14 cellular contexts compared by ENCODE assay signal in the genomic region with DNA sequence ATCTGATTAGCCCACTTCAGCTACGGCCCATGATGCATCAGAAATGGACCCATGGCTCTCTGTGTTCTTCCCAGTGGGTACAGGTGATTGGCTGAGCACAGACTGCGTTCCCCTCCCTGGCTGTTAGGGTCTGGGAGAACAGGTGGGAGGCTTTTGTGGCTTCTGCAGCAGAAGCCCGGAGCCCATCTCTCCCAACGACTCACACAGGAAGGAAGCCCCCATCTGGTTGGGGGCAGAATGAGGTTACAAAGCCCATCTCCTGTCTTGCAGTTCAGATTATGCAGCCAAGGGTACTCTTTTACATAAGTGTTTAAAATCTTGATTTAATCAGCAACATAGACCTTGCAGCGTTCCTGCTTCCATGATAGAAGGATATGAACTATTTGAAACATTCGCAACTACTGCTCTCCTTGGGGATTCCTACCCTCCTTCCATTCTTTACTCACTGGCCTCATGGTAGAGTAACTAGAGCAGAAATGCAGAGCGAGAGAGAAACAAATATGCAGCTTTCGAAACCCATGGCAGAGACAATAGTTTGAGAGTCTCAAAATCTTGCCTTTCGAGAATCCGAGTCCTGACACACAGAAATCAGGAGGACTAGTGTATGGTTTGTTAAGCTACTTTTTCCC.
"Had no signal": no experiment of that assay in that cellular context is flagged by ENCODE, and none has a peak within 500 bp of the region (broad histone marks: within the 10 kb centered on the region; RNA-seq: fewer than 3 reads in every experiment).

No MANE protein-coding gene starts in this region.

- ATAC-seq: effector memory CD8-positive, alpha-beta T cell; right cardiac atrium had no signal

- H3K4me3 Mint-ChIP-seq: activated naive CD8-positive, alpha-beta T cell; brain; effector memory CD8-positive, alpha-beta T cell; mesothelial cell of epicardium; T-cell had no signal

- H3K9me3 ChIP-seq: thyroid gland had no signal

- H3K4me2 ChIP-seq: hepatocyte had no signal

- H3K4me3 ChIP-seq: hepatocyte, thyroid gland had no signal

- H3K27me3 Mint-ChIP-seq: activated naive CD8-positive, alpha-beta T cell had no signal

- H2AFZ ChIP-seq: hepatocyte had no signal

- H3K79me2 ChIP-seq: hepatocyte had no signal

- H3K27me3 ChIP-seq: hepatocyte, thyroid gland had no signal

- H3K4me1 ChIP-seq: thyroid gland had no signal

- H3K36me3 ChIP-seq: thyroid gland had no signal

- H3K9me3 Mint-ChIP-seq: effector memory CD8-positive, alpha-beta T cell; mesothelial cell of epicardium; T-cell had no signal

- H3K36me3 Mint-ChIP-seq: activated naive CD8-positive, alpha-beta T cell; brain; mesothelial cell of epicardium; T-cell had no signal

- DNase-seq: amygdala; effector memory CD8-positive, alpha-beta T cell; erythroblast; nucleus accumbens; right cardiac atrium; small intestine; T1000; thyroid gland had no signal

- H3K27ac ChIP-seq: hepatocyte, thyroid gland had no signal

- H3K27ac Mint-ChIP-seq: activated naive CD8-positive, alpha-beta T cell; brain; mesothelial cell of epicardium; progenitor cell of endocrine pancreas; T-cell had no signal
